Comparison of ENCODE assay signal across 10 cellular contexts in the genomic region with DNA sequence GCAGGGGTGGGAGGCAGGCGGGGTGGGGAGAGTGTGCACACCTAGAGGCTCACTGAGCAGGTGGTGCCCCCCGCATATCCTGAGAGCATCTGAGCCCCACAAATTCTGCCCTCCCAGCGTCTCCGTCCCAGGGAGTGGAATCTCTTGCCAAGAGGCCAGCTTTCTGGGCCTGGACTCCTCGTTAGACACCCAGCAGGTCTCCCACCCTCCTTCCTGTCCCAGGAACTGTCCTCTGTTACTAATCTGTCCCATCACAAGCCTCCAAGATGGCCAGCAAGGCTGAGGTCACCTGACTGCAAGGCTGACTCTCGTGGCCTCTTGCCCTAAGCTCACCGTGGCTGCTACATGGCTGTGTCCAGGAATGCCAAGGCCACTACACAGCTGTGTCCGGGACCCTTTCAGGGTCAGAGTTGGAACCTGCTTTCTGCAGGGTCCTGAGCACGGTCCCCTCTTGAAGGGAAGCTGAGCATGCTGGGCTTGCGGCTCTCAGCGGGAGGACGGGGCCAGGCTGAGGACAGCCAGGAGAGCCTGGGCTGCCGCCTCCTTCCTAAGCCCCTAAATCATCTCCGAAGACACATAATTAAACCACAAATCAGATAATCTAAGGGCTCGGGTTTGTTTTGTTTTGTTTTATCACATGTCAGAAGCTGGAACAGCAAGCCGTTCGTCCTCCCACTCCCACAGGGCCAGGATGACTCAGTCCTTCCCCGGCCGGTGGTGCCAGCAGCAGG.
DNase-seq lines count a peak whose midpoint lies in the region; TF ChIP-seq lines count a peak whose summit lies in the region.
"Had no signal": no experiment of that assay in that cellular context is flagged by ENCODE, and none has a peak within 500 bp of the region (broad histone marks: within the 10 kb centered on the region; RNA-seq: fewer than 3 reads in every experiment).

No MANE protein-coding gene starts in this region.

- H3K9me3 ChIP-seq in mesodermal cell (ENCODE audit: control insufficient read depth, low read length) (no peaks in the 10 kb centered on the region), vagina (no peaks in the 10 kb centered on the region)

- no peaks in the 10 kb centered on the region for H3K36me3 ChIP-seq in mesodermal cell (ENCODE audit: control insufficient read depth, insufficient read depth, low read length)
- no peaks in the 10 kb centered on the region for H3K36me3 ChIP-seq in vagina

- peaks cover 7% of the 10 kb centered on the region for H3K4me1 ChIP-seq in mesodermal cell (ENCODE audit: control insufficient read depth, insufficient read depth, low read length, poor library complexity, severe bottlenecking)
- peaks cover 33% of the 10 kb centered on the region for H3K4me1 ChIP-seq in vagina

- peaks cover 2% of the 10 kb centered on the region for H3K27me3 Mint-ChIP-seq in activated naive CD4-positive, alpha-beta T cell treated with anti-CD3 and anti-CD28 coated beads, Interleukin-2, amount 50 U/mL, for 24 hours

- intact Hi-C loops in vagina (cut with DNase I): no loop called here

- no peak for TF ChIP-seq CTCF in choroid plexus epithelial cell (conservative IDR thresholded peaks at IDR 0.05; ENCODE audit: low read depth, low read length)
- no peak for TF ChIP-seq CTCF in vagina (IDR thresholded peaks at IDR 0.05)

- H3K4me3 ChIP-seq in choroid plexus epithelial cell (ENCODE audit: low read depth, low read length) (no peak overlapping the region), mesodermal cell (ENCODE audit: extremely low read depth, insufficient read depth, low read length, poor library complexity, severe bottlenecking) (no peak overlapping the region), vagina (peak overlapping the region in 1 of 2 donors; percentile 23)

- no peaks in the 10 kb centered on the region for H3K27me3 ChIP-seq in vagina

- peak overlapping the region; percentile 76 for H3K27ac Mint-ChIP-seq in activated naive CD4-positive, alpha-beta T cell treated with anti-CD3 and anti-CD28 coated beads, Interleukin-2, amount 50 U/mL, for 24 hours

- H3K9me3 Mint-ChIP-seq in activated naive CD4-positive, alpha-beta T cell treated with anti-CD3 and anti-CD28 coated beads, Interleukin-2, amount 50 U/mL, for 24 hours: no peaks in the 10 kb centered on the region
- H3K9me3 Mint-ChIP-seq: central memory CD8-positive, alpha-beta T cell had no signal

- H3K27ac ChIP-seq in mesodermal cell (ENCODE audit: low read depth, low read length, severe bottlenecking) (peak overlapping the region; percentile 5), vagina (peak overlapping the region; percentile 23)

- H3K4me1 Mint-ChIP-seq in activated naive CD4-positive, alpha-beta T cell treated with anti-CD3 and anti-CD28 coated beads, Interleukin-2, amount 50 U/mL, for 24 hours: no peaks in the 10 kb centered on the region

- 77 to 85% methylated on average over 11 to 16 of the region's 19 CpGs for WGBS in mesodermal cell (ENCODE audit: insufficient coverage in 2 of 2), 2 experiments

- no peak for TF ChIP-seq POLR2A in vagina (IDR thresholded peaks at IDR 0.05)

- DNase-seq in activated naive CD4-positive, alpha-beta T cell treated with Interleukin-2 at 50 U/mL for 16 hours: no peak
- DNase-seq in choroid plexus epithelial cell (ENCODE audit: low read depth) (peak; percentile 4), vagina (ENCODE audit: extremely low spot score in 2 of 2) (no peak), NCI-H2171 (lab: John Stamatoyannopoulos, UW) (no peak), RKO (ENCODE audit: low spot score) (no peak), NCI-H524 treated with DMSO at 0.1 percent for 48 hours (lab: John Stamatoyannopoulos, UW) (no peak)
- DNase-seq: NCI-H2081 treated with DMSO at 0.1 percent for 48 hours had no signal

- H3K36me3 Mint-ChIP-seq in activated naive CD4-positive, alpha-beta T cell treated with anti-CD3 and anti-CD28 coated beads, Interleukin-2, amount 50 U/mL, for 24 hours: no peaks in the 10 kb centered on the region

- no peak overlapping the region for H3K4me3 Mint-ChIP-seq in activated naive CD4-positive, alpha-beta T cell treated with anti-CD3 and anti-CD28 coated beads, Interleukin-2, amount 50 U/mL, for 24 hours
- H3K4me3 Mint-ChIP-seq: central memory CD8-positive, alpha-beta T cell had no signal
